Comparison of ENCODE assay signal across 1 cellular context in the genomic region with DNA sequence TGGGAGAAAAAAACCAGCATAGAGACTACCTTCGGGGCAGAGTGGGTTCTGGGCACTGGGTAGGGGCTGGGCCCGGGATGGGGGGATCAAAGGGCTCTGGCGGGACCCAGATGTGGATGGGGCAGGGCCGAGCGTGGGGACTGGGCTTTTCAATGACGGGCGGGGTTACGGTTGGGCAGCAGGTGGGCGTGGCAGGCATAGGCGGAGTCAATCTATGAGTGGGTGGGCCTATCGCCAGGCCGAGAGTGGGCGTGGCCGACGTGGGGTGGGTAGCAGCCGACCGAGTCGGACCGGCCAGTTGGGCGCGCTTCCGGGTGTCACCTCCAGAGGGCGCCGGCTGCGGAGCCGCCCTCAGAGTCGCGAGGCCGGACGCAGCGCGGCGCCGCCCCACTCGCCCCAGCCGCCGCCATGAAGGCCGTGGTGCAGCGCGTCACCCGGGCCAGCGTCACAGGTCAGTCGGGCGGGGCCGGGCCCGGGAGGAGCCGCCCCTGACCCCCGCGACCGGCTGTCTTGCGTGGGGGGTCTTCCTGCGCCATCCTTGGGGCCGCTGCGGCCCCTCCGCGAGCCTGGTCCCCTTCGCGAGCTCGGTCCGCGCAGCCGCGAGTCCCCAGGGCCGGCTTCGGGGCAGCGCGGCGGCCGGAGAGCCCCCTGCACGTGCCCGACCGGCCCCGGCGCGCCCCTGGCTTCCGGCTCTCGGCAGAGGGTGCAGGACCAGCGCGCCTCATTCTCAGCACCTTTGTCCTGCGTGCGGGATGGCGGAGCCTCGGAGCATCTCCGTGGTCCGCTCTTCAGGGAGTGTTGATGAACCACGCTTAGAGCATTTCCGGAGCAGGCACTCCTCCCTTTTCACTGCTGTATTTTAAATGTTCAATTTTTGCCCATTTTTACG.
TF ChIP-seq lines count a peak whose summit lies in the region.

TSS of gene DTD1 (plus strand) at position 390 of the 889 bp plus-strand sequence. CDS start at position 409, 19 bp downstream.

TF ChIP-seq in K562, 482 proteins besides CTCF, POLR2A, EP300 and RAD21 (continued from another document and continues in another):
- TF ChIP-seq BCL6 (CRISPR knock-in tag; IDR thresholded peaks at IDR 0.05), result no peak
- no peak for TF ChIP-seq ZBTB8A (IDR thresholded peaks at IDR 0.05; ENCODE audit: partially characterized antibody)
- 0 out of 2 replicates have a peak, but pooled peaks have one; percentile 48 for TF ChIP-seq ELF1 (tag; IDR thresholded peaks at IDR 0.05)
- TF ChIP-seq MYC (IDR thresholded peaks at IDR 0.05; ENCODE audit: low read depth, low read length), result peak; percentile 78
- no peak for TF ChIP-seq MYC (CRISPR knock-in tag; IDR thresholded peaks at IDR 0.05; ENCODE audit: borderline replicate concordance, low read depth)
- no peak for TF ChIP-seq ZNF79 (CRISPR knock-in tag; IDR thresholded peaks at IDR 0.05; ENCODE audit: low read depth)
- no peak for TF ChIP-seq NR4A1 (CRISPR knock-in tag; IDR thresholded peaks at IDR 0.05)
- no peak for TF ChIP-seq NR4A1 (tag; IDR thresholded peaks at IDR 0.05)
- no peak for TF ChIP-seq MAFG (tag; conservative IDR thresholded peaks at IDR 0.05)
- TF ChIP-seq KDM5B (IDR thresholded peaks at IDR 0.05; ENCODE audit: insufficient replicate concordance, low read depth, low read length), result peak; percentile 29
- no peak for TF ChIP-seq SAFB2 (IDR thresholded peaks at IDR 0.05; ENCODE audit: borderline replicate concordance, low read depth, low read length, severe bottlenecking)
- TF ChIP-seq ZNF589 (CRISPR knock-in tag; IDR thresholded peaks at IDR 0.05; ENCODE audit: low read depth), result no peak
- TF ChIP-seq HCFC1 (IDR thresholded peaks at IDR 0.05; ENCODE audit: low read depth, low read length), result peak; percentile 64
- TF ChIP-seq SRSF7 (optimal IDR thresholded peaks at IDR 0.05; ENCODE audit: low read depth, low read length), result no peak
- TF ChIP-seq, protein P1, sequence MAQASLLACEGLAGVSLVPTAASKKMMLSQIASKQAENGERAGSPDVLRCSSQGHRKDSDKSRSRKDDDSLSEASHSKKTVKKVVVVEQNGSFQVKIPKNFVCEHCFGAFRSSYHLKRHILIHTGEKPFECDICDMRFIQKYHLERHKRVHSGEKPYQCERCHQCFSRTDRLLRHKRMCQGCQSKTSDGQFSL (CRISPR knock-in tag; IDR thresholded peaks at IDR 0.05), result peak; percentile 84
- TF ChIP-seq, protein P1 (tag; IDR thresholded peaks at IDR 0.05), result peak in 1 of 2 experiments; percentile 48; a peak in 1 of 4 replicates
- no peak for TF ChIP-seq HNRNPH1 (optimal IDR thresholded peaks at IDR 0.05; ENCODE audit: low read depth, low read length)
- TF ChIP-seq FOXP1 (CRISPR knock-in tag; IDR thresholded peaks at IDR 0.05), result peak; percentile 67; the same call in 1 of the 2 replicates
- TF ChIP-seq PHF21A (IDR thresholded peaks at IDR 0.05; ENCODE audit: borderline replicate concordance, low read depth), result no peak
- TF ChIP-seq FIP1L1 (IDR thresholded peaks at IDR 0.05; ENCODE audit: low read depth, low read length, poor library complexity, severe bottlenecking), result peak; percentile 88
- TF ChIP-seq, protein P2, sequence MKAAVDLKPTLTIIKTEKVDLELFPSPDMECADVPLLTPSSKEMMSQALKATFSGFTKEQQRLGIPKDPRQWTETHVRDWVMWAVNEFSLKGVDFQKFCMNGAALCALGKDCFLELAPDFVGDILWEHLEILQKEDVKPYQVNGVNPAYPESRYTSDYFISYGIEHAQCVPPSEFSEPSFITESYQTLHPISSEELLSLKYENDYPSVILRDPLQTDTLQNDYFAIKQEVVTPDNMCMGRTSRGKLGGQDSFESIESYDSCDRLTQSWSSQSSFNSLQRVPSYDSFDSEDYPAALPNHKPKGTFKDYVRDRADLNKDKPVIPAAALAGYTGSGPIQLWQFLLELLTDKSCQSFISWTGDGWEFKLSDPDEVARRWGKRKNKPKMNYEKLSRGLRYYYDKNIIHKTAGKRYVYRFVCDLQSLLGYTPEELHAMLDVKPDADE (conservative IDR thresholded peaks at IDR 0.05; ENCODE audit: control insufficient read depth, low read depth, low read length), result peak; percentile 17; the same call in 1 of the 2 replicates
- no peak for TF ChIP-seq ATF1 (CRISPR knock-in tag; IDR thresholded peaks at IDR 0.05)
- TF ChIP-seq ATF1 (tag; IDR thresholded peaks at IDR 0.05), result peak; percentile 84
- TF ChIP-seq DMBX1 (CRISPR knock-in tag; IDR thresholded peaks at IDR 0.05; ENCODE audit: borderline replicate concordance), result 0 out of 2 replicates have a peak, but pooled peaks have one; percentile 22
- no peak for TF ChIP-seq ZNF316 (IDR thresholded peaks at IDR 0.05)
- TF ChIP-seq SREBF2 (CRISPR knock-in tag; IDR thresholded peaks at IDR 0.05), result no peak
- TF ChIP-seq JUND (IDR thresholded peaks at IDR 0.05; ENCODE audit: borderline replicate concordance, low read depth, low read length), result 0 out of 2 replicates have a peak, but pooled peaks have one; percentile 35
- no peak for TF ChIP-seq JUND (tag; IDR thresholded peaks at IDR 0.05; ENCODE audit: borderline replicate concordance, low read depth, low read length)
- TF ChIP-seq MCM2 (IDR thresholded peaks at IDR 0.05; ENCODE audit: low read depth), result no peak
- TF ChIP-seq, protein P3, sequence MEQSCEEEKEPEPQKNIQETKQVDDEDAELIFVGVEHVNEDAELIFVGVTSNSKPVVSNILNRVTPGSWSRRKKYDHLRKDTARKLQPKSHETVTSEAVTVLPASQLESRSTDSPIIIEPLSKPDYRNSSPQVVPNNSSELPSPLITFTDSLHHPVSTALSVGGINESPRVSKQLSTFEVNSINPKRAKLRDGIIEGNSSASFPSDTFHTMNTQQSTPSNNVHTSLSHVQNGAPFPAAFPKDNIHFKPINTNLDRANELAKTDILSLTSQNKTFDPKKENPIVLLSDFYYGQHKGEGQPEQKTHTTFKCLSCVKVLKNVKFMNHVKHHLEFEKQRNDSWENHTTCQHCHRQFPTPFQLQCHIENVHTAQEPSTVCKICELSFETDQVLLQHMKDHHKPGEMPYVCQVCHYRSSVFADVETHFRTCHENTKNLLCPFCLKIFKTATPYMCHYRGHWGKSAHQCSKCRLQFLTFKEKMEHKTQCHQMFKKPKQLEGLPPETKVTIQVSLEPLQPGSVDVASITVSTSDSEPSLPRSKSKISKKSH (CRISPR knock-in tag; IDR thresholded peaks at IDR 0.05), result no peak
- TF ChIP-seq L3MBTL2 (IDR thresholded peaks at IDR 0.05), result peak; percentile 84; the same call in 1 of the 2 replicates
- TF ChIP-seq TFAP4 (CRISPR knock-in tag; IDR thresholded peaks at IDR 0.05; ENCODE audit: borderline replicate concordance), result peak; percentile 27; the same call in 1 of the 2 replicates
- peak; percentile 80 to 97 (median 87); a peak in 5 of 6 replicates for TF ChIP-seq ZBTB11 (CRISPR knock-in tag; IDR thresholded peaks at IDR 0.05)
- TF ChIP-seq, protein P4, sequence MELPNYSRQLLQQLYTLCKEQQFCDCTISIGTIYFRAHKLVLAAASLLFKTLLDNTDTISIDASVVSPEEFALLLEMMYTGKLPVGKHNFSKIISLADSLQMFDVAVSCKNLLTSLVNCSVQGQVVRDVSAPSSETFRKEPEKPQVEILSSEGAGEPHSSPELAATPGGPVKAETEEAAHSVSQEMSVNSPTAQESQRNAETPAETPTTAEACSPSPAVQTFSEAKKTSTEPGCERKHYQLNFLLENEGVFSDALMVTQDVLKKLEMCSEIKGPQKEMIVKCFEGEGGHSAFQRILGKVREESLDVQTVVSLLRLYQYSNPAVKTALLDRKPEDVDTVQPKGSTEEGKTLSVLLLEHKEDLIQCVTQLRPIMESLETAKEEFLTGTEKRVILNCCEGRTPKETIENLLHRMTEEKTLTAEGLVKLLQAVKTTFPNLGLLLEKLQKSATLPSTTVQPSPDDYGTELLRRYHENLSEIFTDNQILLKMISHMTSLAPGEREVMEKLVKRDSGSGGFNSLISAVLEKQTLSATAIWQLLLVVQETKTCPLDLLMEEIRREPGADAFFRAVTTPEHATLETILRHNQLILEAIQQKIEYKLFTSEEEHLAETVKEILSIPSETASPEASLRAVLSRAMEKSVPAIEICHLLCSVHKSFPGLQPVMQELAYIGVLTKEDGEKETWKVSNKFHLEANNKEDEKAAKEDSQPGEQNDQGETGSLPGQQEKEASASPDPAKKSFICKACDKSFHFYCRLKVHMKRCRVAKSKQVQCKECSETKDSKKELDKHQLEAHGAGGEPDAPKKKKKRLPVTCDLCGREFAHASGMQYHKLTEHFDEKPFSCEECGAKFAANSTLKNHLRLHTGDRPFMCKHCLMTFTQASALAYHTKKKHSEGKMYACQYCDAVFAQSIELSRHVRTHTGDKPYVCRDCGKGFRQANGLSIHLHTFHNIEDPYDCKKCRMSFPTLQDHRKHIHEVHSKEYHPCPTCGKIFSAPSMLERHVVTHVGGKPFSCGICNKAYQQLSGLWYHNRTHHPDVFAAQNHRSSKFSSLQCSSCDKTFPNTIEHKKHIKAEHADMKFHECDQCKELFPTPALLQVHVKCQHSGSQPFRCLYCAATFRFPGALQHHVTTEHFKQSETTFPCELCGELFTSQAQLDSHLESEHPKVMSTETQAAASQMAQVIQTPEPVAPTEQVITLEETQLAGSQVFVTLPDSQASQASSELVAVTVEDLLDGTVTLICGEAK (IDR thresholded peaks at IDR 0.05), result peak; percentile 87
- TF ChIP-seq, protein P4 (CRISPR knock-in tag; IDR thresholded peaks at IDR 0.05), result no peak
- TF ChIP-seq MAFK (IDR thresholded peaks at IDR 0.05; ENCODE audit: low read length), result no peak
- TF ChIP-seq ATF7 (IDR thresholded peaks at IDR 0.05), result peak; percentile 62; the same call in 1 of the 2 replicates
- peak; percentile 57; the same call in 1 of the 2 replicates for TF ChIP-seq HDAC8 (tag; IDR thresholded peaks at IDR 0.05)
- TF ChIP-seq SUPT5H (IDR thresholded peaks at IDR 0.05), result no peak
- TF ChIP-seq POLR2H (tag; IDR thresholded peaks at IDR 0.05; ENCODE audit: low read depth), result no peak
- no peak for TF ChIP-seq ZNF134 (CRISPR knock-in tag; conservative IDR thresholded peaks at IDR 0.05)
- TF ChIP-seq SIN3B (IDR thresholded peaks at IDR 0.05; ENCODE audit: low read depth), result peak; percentile 51; the same call in 1 of the 2 replicates
- no peak for TF ChIP-seq RBM15 (IDR thresholded peaks at IDR 0.05; ENCODE audit: insufficient read depth, low read length)
- TF ChIP-seq RBM17 (IDR thresholded peaks at IDR 0.05; ENCODE audit: borderline replicate concordance, low read depth, low read length), result no peak
- TF ChIP-seq ZZZ3 (IDR thresholded peaks at IDR 0.05), result no peak
